24 cellular contexts compared by ENCODE assay signal in the genomic region with DNA sequence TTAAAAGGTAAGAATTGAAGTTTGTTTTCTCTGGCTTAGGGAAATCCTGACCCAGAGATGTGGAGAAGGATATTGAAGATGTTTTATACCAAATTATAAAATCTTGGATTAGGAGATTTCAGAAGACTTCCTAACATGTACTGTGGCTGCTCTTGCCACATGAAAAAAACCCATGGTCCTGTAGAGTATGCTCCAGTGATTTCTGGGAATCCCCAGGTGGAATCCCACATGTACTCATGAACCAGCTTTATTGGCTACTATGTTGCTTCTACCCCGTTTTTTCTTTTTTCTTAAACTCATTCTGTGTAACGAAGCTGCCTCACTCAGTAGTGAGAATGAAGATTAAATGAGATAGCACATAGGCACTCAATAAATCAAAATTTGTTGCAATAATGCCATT.
DNase-seq lines count a peak whose midpoint lies in the region; ATAC-seq and TF ChIP-seq lines count a peak whose summit lies in the region.
"Had no signal": no experiment of that assay in that cellular context is flagged by ENCODE, and none has a peak within 500 bp of the region (broad histone marks: within the 10 kb centered on the region; RNA-seq: fewer than 3 reads in every experiment).

No MANE protein-coding gene starts in this region.

- no peak for ATAC-seq in GM21381 (IDR thresholded peaks at IDR 0.05; ENCODE audit: unreplicated experiment)
- ATAC-seq in HG02884 (IDR thresholded peaks at IDR 0.05; ENCODE audit: unreplicated experiment) = no peak
- ATAC-seq in GM19035 (IDR thresholded peaks at IDR 0.05; ENCODE audit: unreplicated experiment) = no peak
- ATAC-seq: HepG2, Right ventricle myocardium inferior had no signal

- no peaks in the 10 kb centered on the region for H3K27me3 ChIP-seq in BLaER1 treated with 17β-estradiol and CSF1 and Interleukin-3, amounts not matched to agents 10 nM and 100 nM
- no peaks in the 10 kb centered on the region for H3K27me3 ChIP-seq in OCI-LY3 (ENCODE audit: low read depth, low read length)
- H3K27me3 ChIP-seq: neutrophil, upper lobe of left lung had no signal

- H3K36me3 ChIP-seq in BLaER1 treated with 17β-estradiol and CSF1 and Interleukin-3, amounts not matched to agents 10 nM and 100 nM = no peaks in the 10 kb centered on the region
- no peaks in the 10 kb centered on the region for H3K36me3 ChIP-seq in OCI-LY3 (replicated peaks; ENCODE audit: low read depth, low read length)
- H3K36me3 ChIP-seq: neutrophil, prostate gland, upper lobe of left lung had no signal

- H3K4me2 ChIP-seq in BLaER1 treated with 17β-estradiol and CSF1 and Interleukin-3, amounts not matched to agents 10 nM and 100 nM = peak overlapping the region in 10 of 11 experiments; percentile 49 to 87 (median 80); a peak in 17 of 22 replicates
- H3K4me2 ChIP-seq in OCI-LY3 (ENCODE audit: low read length) = peak overlapping the region; percentile 94

- H4K20me1 ChIP-seq in BLaER1 treated with 17β-estradiol and CSF1 and Interleukin-3, amounts not matched to agents 10 nM and 100 nM = no peaks in the 10 kb centered on the region
- no peaks in the 10 kb centered on the region for H4K20me1 ChIP-seq in OCI-LY3 (ENCODE audit: insufficient read depth, low read length)

- DNase-seq in GM12865 (ENCODE audit: low read depth) (peak; percentile 67), glomerular visceral epithelial cell (ENCODE audit: extremely low spot score) (peak; percentile 50), hypothalamus (lab: John Stamatoyannopoulos, UW) (no peak)
- DNase-seq: activated CD8-positive, alpha-beta memory T cell treated with anti-CD3 and anti-CD28 coated beads for 24 hours; activated T-cell treated with anti-CD3 and anti-CD28 coated beads, Interleukin-2, amount 50 U/mL, for 1 hour; CD4-positive, alpha-beta T cell; H7; head of caudate nucleus; NCI-H1092 treated with DMSO at 0.1 percent for 48 hours; NCI-H2029 treated with DMSO at 0.1 percent for 48 hours; NCI-H226; NCI-H748 treated with DMSO at 0.1 percent for 48 hours; stimulated activated CD4-positive, alpha-beta T cell treated with anti-CD3 and anti-CD28 coated beads, Interleukin-15, amount 100 ng/mL, for 24 hours; upper lobe of left lung had no signal

- peaks cover 61 to 91% (median 81%) of the 10 kb centered on the region in 10 experiments for H3K4me1 ChIP-seq in BLaER1 treated with 17β-estradiol and CSF1 and Interleukin-3, amounts not matched to agents 10 nM and 100 nM
- peaks cover 74% of the 10 kb centered on the region for H3K4me1 ChIP-seq in OCI-LY3 (ENCODE audit: low read length)
- H3K4me1 ChIP-seq: prostate gland had no signal

- H3K4me3 ChIP-seq in BLaER1 treated with 17β-estradiol and CSF1 and Interleukin-3, amounts not matched to agents 10 nM and 100 nM = no peak overlapping the region
- peak overlapping the region; percentile 27 for H3K4me3 ChIP-seq in GM12865 (ENCODE audit: low read depth, low read length)
- peak overlapping the region; percentile 40; the same call in 1 of the 2 replicates for H3K4me3 ChIP-seq in OCI-LY3 (ENCODE audit: low read length)
- H3K4me3 ChIP-seq: prostate gland, upper lobe of left lung had no signal

- no peak for TF ChIP-seq CTCF in GM12865 (IDR thresholded peaks at IDR 0.05; ENCODE audit: insufficient read depth, low read depth, low read length, missing control alignments)
- TF ChIP-seq CTCF in OCI-LY3 (IDR thresholded peaks at IDR 0.05; ENCODE audit: low read depth, low read length) = no peak

- H2AFZ ChIP-seq in OCI-LY3 (ENCODE audit: low read depth, low read length) = no peak overlapping the region

- peak overlapping the region in 8 of 11 experiments; percentile 9 to 90 (median 74); a peak in 13 of 22 replicates for H3K27ac ChIP-seq in BLaER1 treated with 17β-estradiol and CSF1 and Interleukin-3, amounts not matched to agents 10 nM and 100 nM
- peak overlapping the region; percentile 96 for H3K27ac ChIP-seq in OCI-LY3 (ENCODE audit: low read length)
- H3K27ac ChIP-seq: HL-60, neutrophil, prostate gland, upper lobe of left lung had no signal

- H3K9me3 ChIP-seq in BLaER1 treated with 17β-estradiol and CSF1 and Interleukin-3, amounts not matched to agents 10 nM and 100 nM (replicated peaks in 1 of 11) = peaks cover 0 to 11% (median 4%) of the 10 kb centered on the region in 11 experiments; a peak in 7 of 22 replicates
- H3K9me3 ChIP-seq in OCI-LY3 (ENCODE audit: insufficient read depth, low read length) = no peaks in the 10 kb centered on the region; the same call in 1 of the 2 replicates
- H3K9me3 ChIP-seq: neutrophil, prostate gland, upper lobe of left lung had no signal

- H3K9ac ChIP-seq in BLaER1 treated with 17β-estradiol and CSF1 and Interleukin-3, amounts not matched to agents 10 nM and 100 nM = peak overlapping the region in 5 of 11 experiments; percentile 46 to 77 (median 53); a peak in 7 of 22 replicates
- H3K9ac ChIP-seq in OCI-LY3 (ENCODE audit: low read length) = peak overlapping the region; percentile 44; the same call in 1 of the 2 replicates

- H3K79me2 ChIP-seq in OCI-LY3 (ENCODE audit: low read length) = no peaks in the 10 kb centered on the region

Comparison
In these comparisons a context has a peak if more than half of its experiments do, and no peak if none do; other contexts are left out.
1. H3K4me3 ChIP-seq: peak in GM12865 (single experiment) and OCI-LY3 (single experiment); none in BLaER1 treated with 17β-estradiol and CSF1 and Interleukin-3, amounts not matched to agents 10 nM and 100 nM (0 of 10).
2. DNase-seq: peak in GM12865 (single experiment) and glomerular visceral epithelial cell (single experiment); none in hypothalamus (0 of 51).